Comparison of ENCODE assay signal across 21 cellular contexts in genomic region chr9:137580209-137580957, GRCh38. TPM values are rescaled to one million over a fixed set of nuclear protein-coding genes. Genes with fewer than 3 reads are reported as not detected.
A peak's percentile ranks its signal among the peaks of the same experiment; 100 is the strongest.
DNase-seq lines count a peak whose midpoint lies in the region; ATAC-seq, FAIRE-seq and TF ChIP-seq lines count a peak whose summit lies in the region.
"Had no signal": no experiment of that assay in that cellular context is flagged by ENCODE, and none has a peak within 500 bp of the region (broad histone marks: within the 10 kb centered on the region; RNA-seq: fewer than 3 reads in every experiment).

No MANE protein-coding gene starts in this region.

- FAIRE-seq in GM12891 (lab: Jason Lieb, UNC), result no peak
- FAIRE-seq: frontal cortex, G401.6, kidney had no signal

- no peak overlapping the region for H3K27ac Mint-ChIP-seq in naive thymus-derived CD4-positive, alpha-beta T cell
- H3K27ac Mint-ChIP-seq: activated CD4-positive, alpha-beta memory T cell treated with anti-CD3 and anti-CD28 coated beads for 36 hours; T-helper 17 cell had no signal

- no peak; the same call in 1 of the 2 replicates for TF ChIP-seq POLR2A in GM12891 (IDR thresholded peaks at IDR 0.05; ENCODE audit: low read depth, low read length)

- peaks cover 44% of the 10 kb centered on the region for H3K4me1 ChIP-seq in OCI-LY1 (ENCODE audit: insufficient read depth, low read length, severe bottlenecking)
- H3K4me1 ChIP-seq in naive thymus-derived CD4-positive, alpha-beta T cell (ENCODE audit: control insufficient read depth in 2 of 2, insufficient read depth in 2 of 2, low read length in 2 of 2), result peaks cover 8 to 13% of the 10 kb centered on the region in 2 donors

- peaks cover 3 to 13% (median 6%) of the 10 kb centered on the region in 5 donors for H3K36me3 Mint-ChIP-seq in naive thymus-derived CD4-positive, alpha-beta T cell

- POLR2A ChIA-PET in naive thymus-derived CD4-positive, alpha-beta T cell (lab: Charles Lee), result interaction anchor here (0.7 to 1.1 kb wide), 2 partner anchors 9 to 699 kb away, joined by 3 to 4 read pairs; no protein-coding TSS in a partner anchor

- no peak overlapping the region for H3K4me3 ChIP-seq in OCI-LY1 (ENCODE audit: low read depth, low read length, poor library complexity, severe bottlenecking)
- H3K4me3 ChIP-seq in naive thymus-derived CD4-positive, alpha-beta T cell (ENCODE audit: low read length), result no peak overlapping the region

- peak overlapping the region in 1 of 10 donors; percentile 83 for H3K4me3 Mint-ChIP-seq in naive thymus-derived CD4-positive, alpha-beta T cell
- H3K4me3 Mint-ChIP-seq: activated CD4-positive, alpha-beta memory T cell treated with anti-CD3 and anti-CD28 coated beads for 36 hours had no signal

- DNase-seq in NCI-H345 (lab: John Stamatoyannopoulos, UW) (peak; percentile 14), NCI-H345 treated with DMSO at 0.1 percent for 48 hours (lab: John Stamatoyannopoulos, UW; ENCODE audit: unreplicated experiment) (no peak), GM12891 (ENCODE audit: insufficient read length, low spot score) (no peak), epidermal melanocyte (ENCODE audit: insufficient read length, low spot score) (peak; percentile 15), AG20443 (ENCODE audit: low spot score) (no peak), amniotic stem cell (lab: John Stamatoyannopoulos, UW) (no peak)
- DNase-seq in naive thymus-derived CD4-positive, alpha-beta T cell, result no peak
- DNase-seq: activated CD4-positive, alpha-beta memory T cell treated with anti-CD3 and anti-CD28 coated beads for 36 hours; activated gamma-delta T cell treated with Interleukin-2 at 50 U/mL for 16 hours; KG1; mammary epithelial cell; NCI-H1092; NCI-H774; occipital lobe; stimulated activated CD8-positive, alpha-beta memory T cell treated with anti-CD3 and anti-CD28 coated beads, Interleukin-4, amount 100 ng/mL, for 48 hours; T-helper 17 cell had no signal

- CTCF ChIA-PET in naive thymus-derived CD4-positive, alpha-beta T cell (lab: Charles Lee), result interaction anchor here (2.6 kb wide), 1 partner anchor 46 kb away, joined by 12 read pairs; no protein-coding TSS in a partner anchor

- H3K27me3 Mint-ChIP-seq in naive thymus-derived CD4-positive, alpha-beta T cell, result no peaks in the 10 kb centered on the region
- H3K27me3 Mint-ChIP-seq: activated CD4-positive, alpha-beta memory T cell treated with anti-CD3 and anti-CD28 coated beads for 36 hours; central memory CD8-positive, alpha-beta T cell; T-helper 17 cell had no signal

- H3K9me3 Mint-ChIP-seq in naive thymus-derived CD4-positive, alpha-beta T cell, result no peaks in the 10 kb centered on the region
- H3K9me3 Mint-ChIP-seq: activated CD4-positive, alpha-beta memory T cell treated with anti-CD3 and anti-CD28 coated beads for 36 hours; central memory CD8-positive, alpha-beta T cell had no signal

- H4K20me1 ChIP-seq in OCI-LY1 (ENCODE audit: insufficient read depth, low read length), result no peaks in the 10 kb centered on the region

- H3K36me3 ChIP-seq in OCI-LY1 (ENCODE audit: insufficient read depth, low read length), result peaks cover 47% of the 10 kb centered on the region
- peaks cover 0 to 48% (median 0%) of the 10 kb centered on the region in 3 experiments for H3K36me3 ChIP-seq in naive thymus-derived CD4-positive, alpha-beta T cell (ENCODE audit: control insufficient read depth in 2 of 3, insufficient read depth in 3 of 3, low read length in 3 of 3)

- H3F3A ChIP-seq in OCI-LY1 (ENCODE audit: insufficient read depth, low read length), result no peaks in the 10 kb centered on the region

- H3K9me3 ChIP-seq in OCI-LY1 (ENCODE audit: low read length), result no peaks in the 10 kb centered on the region
- H3K9me3 ChIP-seq in naive thymus-derived CD4-positive, alpha-beta T cell (ENCODE audit: control insufficient read depth in 2 of 3, low read length in 3 of 3), result no peaks in the 10 kb centered on the region

- no peak for TF ChIP-seq CTCF in OCI-LY1 (IDR thresholded peaks at IDR 0.05; ENCODE audit: low read length)

- H3K4me1 Mint-ChIP-seq in naive thymus-derived CD4-positive, alpha-beta T cell, result peaks cover 11 to 31% (median 27%) of the 10 kb centered on the region in 7 donors

- no peak overlapping the region for H3K9ac ChIP-seq in OCI-LY1 (ENCODE audit: low read length)

- no peaks in the 10 kb centered on the region for H3K9me2 ChIP-seq in OCI-LY1 (ENCODE audit: low read depth, low read length)

- peak overlapping the region; percentile 61 for H3K27ac ChIP-seq in OCI-LY1 (ENCODE audit: low read depth, low read length, poor library complexity, severe bottlenecking)
- no peak overlapping the region for H3K27ac ChIP-seq in naive thymus-derived CD4-positive, alpha-beta T cell (ENCODE audit: low read depth, low read length)

- intact Hi-C loops in naive thymus-derived CD4-positive, alpha-beta T cell (cut with micrococcal nuclease), result no loop called here

- H3K4me2 ChIP-seq in OCI-LY1 (ENCODE audit: low read length), result no peak overlapping the region

- H3K79me2 ChIP-seq in OCI-LY1 (ENCODE audit: insufficient read depth, low read length), result peaks cover 15% of the 10 kb centered on the region

- no peak for ATAC-seq in naive thymus-derived CD4-positive, alpha-beta T cell
- ATAC-seq: T-helper 17 cell had no signal

- H2AFZ ChIP-seq in OCI-LY1 (ENCODE audit: low read length), result no peak overlapping the region

- no peaks in the 10 kb centered on the region for H3K27me3 ChIP-seq in OCI-LY1 (ENCODE audit: insufficient read depth, low read length)
- no peaks in the 10 kb centered on the region for H3K27me3 ChIP-seq in naive thymus-derived CD4-positive, alpha-beta T cell (ENCODE audit: control insufficient read depth in 2 of 2, insufficient read depth in 2 of 2, low read length in 2 of 2)

TF ChIP-seq in GM12891, 5 proteins besides CTCF, POLR2A, EP300 and RAD21:
- TF ChIP-seq POLR2AphosphoS5 (IDR thresholded peaks at IDR 0.05; ENCODE audit: low read depth, low read length) (peak; percentile 42; the same call in 1 of the 2 replicates), PAX5 (IDR thresholded peaks at IDR 0.05; ENCODE audit: insufficient read depth, low read length, severe bottlenecking) (no peak)

RNA-seq across cellular contexts. Expression of gene DPH7, which starts 1.7 kb away (rescaled TPM):
- polyA plus RNA-seq in GM12891 (2012; ENCODE audit: low read depth, missing spikeins), result 16.5 TPM
- 10 to 100 TPM; 43.4 to 77.5 (median 49.9) TPM for total RNA-seq in naive thymus-derived CD4-positive, alpha-beta T cell
- polyA plus RNA-seq in naive thymus-derived CD4-positive, alpha-beta T cell, result 10 to 100 TPM; 29.7 to 45.3 TPM

RNA-seq across cellular contexts. Expression of gene ZMYND19, which starts 9.9 kb away (rescaled TPM):
- 20.4 TPM for polyA plus RNA-seq in GM12891 (2012; ENCODE audit: low read depth, missing spikeins)
- total RNA-seq in naive thymus-derived CD4-positive, alpha-beta T cell, result 10 to 100 TPM; 13.3 to 32.4 (median 26.6) TPM
- 1 to 10 TPM; 4.5 to 9.8 TPM for polyA plus RNA-seq in naive thymus-derived CD4-positive, alpha-beta T cell

RNA-seq across cellular contexts. Expression of gene ARRDC1, which starts 25.1 kb away (rescaled TPM):
- polyA plus RNA-seq in GM12891 (2012; ENCODE audit: low read depth, missing spikeins), result 15.7 TPM
- 100 to 1,000 TPM in 1 of 5 experiments, 10 to 100 TPM in 4; 53.7 to 126 (median 82.6) TPM for total RNA-seq in naive thymus-derived CD4-positive, alpha-beta T cell
- 10 to 100 TPM; 35.2 to 56.3 TPM for polyA plus RNA-seq in naive thymus-derived CD4-positive, alpha-beta T cell

RNA-seq across cellular contexts. Expression of gene MRPL41, which starts 28.7 kb away (rescaled TPM):
- 43.6 TPM for polyA plus RNA-seq in GM12891 (2012; ENCODE audit: low read depth, missing spikeins)
- total RNA-seq in naive thymus-derived CD4-positive, alpha-beta T cell, result 100 to 1,000 TPM in 1 of 5 experiments, 10 to 100 TPM in 4; 41.1 to 102 (median 53.9) TPM
- polyA plus RNA-seq in naive thymus-derived CD4-positive, alpha-beta T cell, result 10 to 100 TPM; 36.3 to 41.1 TPM

RNA-seq across cellular contexts. Expression of gene PNPLA7, which starts 30.2 kb away (rescaled TPM):
- 1.3 TPM for polyA plus RNA-seq in GM12891 (2012; ENCODE audit: low read depth, missing spikeins)
- 10 to 100 TPM in 3 of 5 experiments, 1 to 10 TPM in 2; 4.9 to 28.9 (median 16.2) TPM for total RNA-seq in naive thymus-derived CD4-positive, alpha-beta T cell
- polyA plus RNA-seq in naive thymus-derived CD4-positive, alpha-beta T cell, result 1 to 10 TPM; 2.7 TPM

Comparison
In these comparisons a context has a peak if more than half of its experiments do, and no peak if none do; other contexts are left out.
1. DNase-seq: peak in NCI-H345 (single experiment) and epidermal melanocyte (single experiment); none in NCI-H345 treated with DMSO at 0.1 percent for 48 hours (single experiment), GM12891 (single experiment), AG20443 (single experiment), naive thymus-derived CD4-positive, alpha-beta T cell (0 of 9) and amniotic stem cell (single experiment).